Comparison of ENCODE assay signal across 11 cellular contexts in genomic region chrX:136780241-136780640, GRCh38. TPM values are rescaled to one million over a fixed set of nuclear protein-coding genes. Genes with fewer than 3 reads are reported as not detected.
DNase-seq lines count a peak whose midpoint lies in the region; ATAC-seq and TF ChIP-seq lines count a peak whose summit lies in the region.
"Had no signal": no experiment of that assay in that cellular context is flagged by ENCODE, and none has a peak within 500 bp of the region (broad histone marks: within the 10 kb centered on the region; RNA-seq: fewer than 3 reads in every experiment).

No MANE protein-coding gene starts in this region.

- H3K36me3 Mint-ChIP-seq in activated CD8-positive, alpha-beta T cell treated with anti-CD3 and anti-CD28 coated beads, Interleukin-2, amount 10 ng/mL, durations not matched to agents 7 days and 5 days (ENCODE audit: low read depth): peaks cover 36% of the 10 kb centered on the region
- H3K36me3 Mint-ChIP-seq in naive B cell: no peaks in the 10 kb centered on the region

- DNase-seq in HFF-Myc (ENCODE audit: extremely low read depth, low read depth): no peak
- no peak for DNase-seq in activated CD8-positive, alpha-beta T cell treated with anti-CD3 and anti-CD28 coated beads, Interleukin-2, amount 10 ng/mL, durations not matched to agents 7 days and 5 days
- no peak for DNase-seq in naive B cell
- DNase-seq in A172 (ENCODE audit: low spot score): no peak
- DNase-seq in RWPE1 (ENCODE audit: low spot score): no peak
- no peak for DNase-seq in COR-L47 (lab: John Stamatoyannopoulos, UW)
- no peak for DNase-seq in amygdala (lab: John Stamatoyannopoulos, UW)
- DNase-seq: amniotic stem cell, hippocampal formation had no signal

- peaks cover 60% of the 10 kb centered on the region for H3K4me1 Mint-ChIP-seq in activated CD8-positive, alpha-beta T cell treated with anti-CD3 and anti-CD28 coated beads, Interleukin-2, amount 10 ng/mL, durations not matched to agents 7 days and 5 days (ENCODE audit: low read depth)
- H3K4me1 Mint-ChIP-seq in naive B cell: peaks cover 29 to 47% (median 38%) of the 10 kb centered on the region in 3 donors

- no peak for ATAC-seq in activated CD8-positive, alpha-beta T cell treated with anti-CD3 and anti-CD28 coated beads, Interleukin-2, amount 10 ng/mL, durations not matched to agents 7 days and 5 days
- ATAC-seq in naive B cell (ENCODE audit: low read depth in 2 of 2): no peak

- TF ChIP-seq CTCF in HFF-Myc (IDR thresholded peaks at IDR 0.05; ENCODE audit: low read depth, low read length, missing control alignments) (no peak), RWPE1 (conservative IDR thresholded peaks at IDR 0.05; ENCODE audit: low read depth) (no peak)

- peaks cover 24 to 60% (median 31%) of the 10 kb centered on the region in 10 experiments for H3K4me1 ChIP-seq in BLaER1 treated with 17β-estradiol and CSF1 and Interleukin-3, amounts not matched to agents 10 nM and 100 nM

- peak overlapping the region; percentile 53 to 68 (median 62) for H3K4me3 ChIP-seq in BLaER1 treated with 17β-estradiol and CSF1 and Interleukin-3, amounts not matched to agents 10 nM and 100 nM
- H3K4me3 ChIP-seq in HFF-Myc (replicated peaks; ENCODE audit: low read depth, low read length): peak overlapping the region; percentile 38

- H3K4me2 ChIP-seq in BLaER1 treated with 17β-estradiol and CSF1 and Interleukin-3, amounts not matched to agents 10 nM and 100 nM: peak overlapping the region; percentile 62 to 79 (median 72)

- H4K20me1 ChIP-seq in BLaER1 treated with 17β-estradiol and CSF1 and Interleukin-3, amounts not matched to agents 10 nM and 100 nM: 0 out of 22 replicates have a peak, but pooled peaks cover 0 to 5% (median 0%) of the 10 kb centered on the region in 11 experiments

- peaks cover 73 to 100% (median 97%) of the 10 kb centered on the region in 11 experiments for H3K27me3 ChIP-seq in BLaER1 treated with 17β-estradiol and CSF1 and Interleukin-3, amounts not matched to agents 10 nM and 100 nM

- peak overlapping the region; percentile 85 for H3K4me3 Mint-ChIP-seq in activated CD8-positive, alpha-beta T cell treated with anti-CD3 and anti-CD28 coated beads, Interleukin-2, amount 10 ng/mL, durations not matched to agents 7 days and 5 days
- peak overlapping the region; percentile 85 to 100 (median 93) for H3K4me3 Mint-ChIP-seq in naive B cell

- H3K36me3 ChIP-seq in BLaER1 treated with 17β-estradiol and CSF1 and Interleukin-3, amounts not matched to agents 10 nM and 100 nM: peaks cover 0 to 7% (median 0%) of the 10 kb centered on the region in 11 experiments; a peak in 3 of 22 replicates

- peaks cover 0 to 13% (median 5%) of the 10 kb centered on the region in 11 experiments; a peak in 9 of 22 replicates for H3K9me3 ChIP-seq in BLaER1 treated with 17β-estradiol and CSF1 and Interleukin-3, amounts not matched to agents 10 nM and 100 nM (replicated peaks in 1 of 11)

- H3K27ac Mint-ChIP-seq in activated CD8-positive, alpha-beta T cell treated with anti-CD3 and anti-CD28 coated beads, Interleukin-2, amount 10 ng/mL, durations not matched to agents 7 days and 5 days: peak overlapping the region; percentile 92
- peak overlapping the region in 5 of 6 donors; percentile 86 to 94 (median 89) for H3K27ac Mint-ChIP-seq in naive B cell
- H3K27ac Mint-ChIP-seq: progenitor cell of endocrine pancreas had no signal

- H3K27ac ChIP-seq in BLaER1 treated with 17β-estradiol and CSF1 and Interleukin-3, amounts not matched to agents 10 nM and 100 nM: peak overlapping the region; percentile 60 to 95 (median 87); a peak in 21 of 22 replicates
- no peak overlapping the region for H3K27ac ChIP-seq in RWPE1

- no peaks in the 10 kb centered on the region for H3K9me3 Mint-ChIP-seq in activated CD8-positive, alpha-beta T cell treated with anti-CD3 and anti-CD28 coated beads, Interleukin-2, amount 10 ng/mL, durations not matched to agents 7 days and 5 days (ENCODE audit: insufficient read depth)
- H3K9me3 Mint-ChIP-seq in naive B cell: no peaks in the 10 kb centered on the region

- H3K9ac ChIP-seq in BLaER1 treated with 17β-estradiol and CSF1 and Interleukin-3, amounts not matched to agents 10 nM and 100 nM: peak overlapping the region; percentile 68 to 89 (median 81)

- POLR2A ChIA-PET in activated CD8-positive, alpha-beta T cell treated with anti-CD3 and anti-CD28 coated beads, Interleukin-2, amount 10 ng/mL, durations not matched to agents 7 days and 5 days (lab: Charles Lee): interaction anchor here (0.6 to 4.9 kb wide), 13 partner anchors 10 to 100 kb away, joined by 3 to 68 read pairs (median 4); partner anchors contain the start of gene RBMX
- POLR2A ChIA-PET in RWPE1 (lab: Yijun Ruan, JAX; ENCODE audit: low non-redundant PET): no interaction called here

- CTCF ChIA-PET in activated CD8-positive, alpha-beta T cell treated with anti-CD3 and anti-CD28 coated beads, Interleukin-2, amount 10 ng/mL, durations not matched to agents 7 days and 5 days (lab: Charles Lee): interaction anchor here (0.8 to 1.7 kb wide), 3 partner anchors 29 to 102 kb away, joined by 3 to 5 read pairs (median 3); no protein-coding TSS in a partner anchor
- CTCF ChIA-PET in RWPE1 (lab: Yijun Ruan, JAX): no interaction called here

- no peaks in the 10 kb centered on the region for H3K27me3 Mint-ChIP-seq in activated CD8-positive, alpha-beta T cell treated with anti-CD3 and anti-CD28 coated beads, Interleukin-2, amount 10 ng/mL, durations not matched to agents 7 days and 5 days (ENCODE audit: low read depth)
- no peaks in the 10 kb centered on the region for H3K27me3 Mint-ChIP-seq in naive B cell
- H3K27me3 Mint-ChIP-seq: progenitor cell of endocrine pancreas had no signal

RNA-seq across cellular contexts. Expression of gene ARHGEF6, which starts 0.5 kb away (rescaled TPM):
- total RNA-seq in activated CD8-positive, alpha-beta T cell treated with anti-CD3 and anti-CD28 coated beads, Interleukin-2, amount 10 ng/mL, durations not matched to agents 7 days and 5 days: 10 to 100 TPM; 97.8 to 99.0 TPM
- 10 to 100 TPM; 43.9 to 57.0 (median 51.4) TPM for polyA plus RNA-seq in naive B cell (ENCODE audit: low read depth in 6 of 6)
- 5.0 and 5.2 TPM in 2 replicates for total RNA-seq in A172 (2014; rRNA removed; shearing (Covaris generic))

Comparison
In these comparisons a context has a peak if more than half of its experiments do, and no peak if none do; other contexts are left out.
1. RNA of gene ARHGEF6, which starts 0.5 kb away (total RNA-seq): 97.8 to 99.0 TPM in activated CD8-positive, alpha-beta T cell treated with anti-CD3 and anti-CD28 coated beads, Interleukin-2, amount 10 ng/mL, durations not matched to agents 7 days and 5 days; 5.0 to 5.2 TPM in A172; every median in the first group is over 10 times any median in the second.